17 cellular contexts compared by ENCODE assay signal in the genomic region with DNA sequence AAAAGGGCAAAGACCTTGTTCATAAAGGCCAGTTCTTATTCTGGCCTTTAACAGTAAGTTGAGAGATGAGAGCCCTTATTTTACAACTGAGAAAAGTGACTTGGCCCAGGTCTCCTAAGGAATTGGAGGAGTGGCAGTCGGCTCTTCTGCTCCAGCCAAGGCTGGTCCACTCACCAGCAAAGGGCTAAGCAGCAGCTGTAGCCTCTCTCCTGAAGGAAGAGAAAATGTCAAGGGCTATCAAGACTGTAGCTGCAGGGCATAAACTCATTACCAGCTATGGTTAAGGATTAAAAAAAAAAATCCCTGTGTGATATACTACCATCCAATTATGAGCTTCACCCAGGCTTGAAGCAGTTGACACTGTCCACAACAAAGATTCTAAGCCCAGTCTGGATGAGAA.
"Had no signal": no experiment of that assay in that cellular context is flagged by ENCODE, and none has a peak within 500 bp of the region (broad histone marks: within the 10 kb centered on the region; RNA-seq: fewer than 3 reads in every experiment).

No MANE protein-coding gene starts in this region.

- H3K27ac ChIP-seq: adrenal gland, parathyroid adenoma, spleen, testis had no signal

- DNase-seq: activated CD4-positive, alpha-beta T cell treated with anti-CD3 and anti-CD28 coated beads for 36 hours; activated CD4-positive, alpha-beta T cell treated with anti-CD3 and anti-CD28 coated beads, Interleukin-2, amount 50 U/mL, for 48 hours; activated gamma-delta T cell treated with Interleukin-2 at 50 U/mL for 16 hours; activated T-cell treated with anti-CD3 and anti-CD28 coated beads for 4 hours; adrenal gland; dermis blood vessel endothelial cell; foreskin fibroblast; hippocampal formation; islet precursor cell; spleen; stimulated activated CD4-positive, alpha-beta T cell treated with anti-CD3 and anti-CD28 coated beads, Interleukin-4, amount 100 ng/mL, for 4 hours; testis had no signal

- H3K27me3 ChIP-seq: adrenal gland, testis had no signal

- ATAC-seq: activated CD4-positive, alpha-beta T cell treated with anti-CD3 and anti-CD28 coated beads for 36 hours; activated naive CD4-positive, alpha-beta T cell treated with anti-CD3 and anti-CD28 coated beads, Interleukin-2, amount 50 U/mL, for 72 hours; left lobe of liver; stimulated activated memory B cell treated with anti-CD40 and anti-IgM and Interleukin-4, amounts not matched to agents 10 μg/mL and 1 μg/mL and 100 μg/mL, for 72 hours; WTC11 had no signal

- H3K4me3 ChIP-seq: adrenal gland, spleen, testis had no signal

- H3K36me3 ChIP-seq: adrenal gland, spleen had no signal

- H3K9me3 ChIP-seq: adrenal gland, spleen, testis had no signal

- H3K4me1 ChIP-seq: adrenal gland, parathyroid adenoma, spleen had no signal
